7 cellular contexts compared by ENCODE assay signal in the genomic region with DNA sequence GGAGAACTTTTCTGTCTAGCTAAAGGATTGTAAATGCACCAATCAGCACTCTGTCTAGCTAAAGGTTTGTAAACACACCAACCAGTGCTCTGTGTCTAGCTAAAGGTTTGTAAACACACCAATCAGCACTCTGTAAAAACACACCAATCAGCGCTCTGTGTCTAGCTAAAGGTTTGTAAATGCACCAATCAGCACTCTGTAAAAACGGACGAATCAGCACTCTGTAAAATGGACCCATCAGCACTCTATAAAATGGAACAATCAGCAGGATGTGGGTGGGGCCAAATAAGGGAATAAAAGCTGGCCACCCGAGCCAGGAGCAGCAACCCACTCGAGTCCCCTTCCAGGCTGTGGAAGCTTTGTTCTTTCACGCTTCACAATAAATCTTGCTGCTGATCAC. TPM values are rescaled to one million over a fixed set of nuclear protein-coding genes. Genes with fewer than 3 reads are reported as not detected.
"Had no signal": no experiment of that assay in that cellular context is flagged by ENCODE, and none has a peak within 500 bp of the region (broad histone marks: within the 10 kb centered on the region; RNA-seq: fewer than 3 reads in every experiment).

No MANE protein-coding gene starts in this region.

RNA-seq across cellular contexts. Expression of a gene that starts 8.2 kb away (rescaled TPM):
- total RNA-seq: GM23248, HFFc6 had no signal
- polyA plus RNA-seq: GM23248 had no signal

RNA-seq across cellular contexts. Expression of a gene that starts 8.3 kb away (rescaled TPM):
- total RNA-seq: GM23248, GM23338, H1, H4, H7, H9, HFFc6 had no signal
- polyA plus RNA-seq: GM23248, GM23338, H1 had no signal
